Comparison of ENCODE assay signal across 30 cellular contexts in the genomic region with DNA sequence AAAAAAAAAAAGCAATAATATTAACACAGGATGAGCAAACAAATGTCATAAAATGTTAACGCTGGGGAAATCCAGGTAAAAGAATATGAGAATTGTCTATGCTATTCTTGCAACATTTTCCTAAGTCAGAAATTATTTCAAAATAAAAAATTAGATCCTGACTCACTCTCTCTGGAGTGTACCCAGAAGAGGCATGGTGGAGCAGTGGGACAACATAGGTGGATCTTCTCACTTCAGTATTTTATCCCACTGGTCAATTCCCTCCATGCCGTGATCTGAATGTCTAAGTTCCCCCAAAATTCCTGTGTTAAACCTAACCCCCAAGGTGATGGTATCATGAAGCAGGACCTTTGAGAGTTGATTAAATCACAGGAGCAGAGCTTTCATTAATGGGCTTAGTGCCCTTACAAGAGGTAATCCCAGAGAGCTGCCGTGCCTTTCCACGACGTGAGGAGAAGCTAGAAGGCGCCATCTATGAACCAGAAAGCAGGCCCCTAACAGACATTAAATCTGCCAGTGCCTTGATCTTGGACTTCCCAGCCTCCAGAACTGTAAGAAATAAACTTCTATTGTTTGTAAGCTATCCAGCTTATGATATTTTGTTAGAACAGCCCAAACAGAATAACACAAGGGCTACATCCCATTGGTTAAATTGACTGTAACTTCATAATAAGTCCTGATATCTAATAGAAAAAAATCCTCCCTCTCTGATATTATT.
"Had no signal": no experiment of that assay in that cellular context is flagged by ENCODE, and none has a peak within 500 bp of the region (broad histone marks: within the 10 kb centered on the region; RNA-seq: fewer than 3 reads in every experiment).

No MANE protein-coding gene starts in this region.

- H3K36me3 ChIP-seq: ascending aorta, cardiac muscle cell, colonic mucosa, gastrocnemius medialis, neural progenitor cell, right atrium auricular region, transverse colon had no signal

- H3K9ac ChIP-seq: neural progenitor cell had no signal

- FAIRE-seq: endometrium, keratinocyte, urothelium cell line had no signal

- ATAC-seq: activated CD4-positive, alpha-beta T cell treated with anti-CD3 and anti-CD28 coated beads for 36 hours; activated T-cell treated with anti-CD3 and anti-CD28 coated beads, Interleukin-2, amount 50 U/mL, for 72 hours; gastrocnemius medialis; natural killer cell; stimulated activated naive CD8-positive, alpha-beta T cell treated with anti-CD3 and anti-CD28 coated beads, Interleukin-15, Interleukin-2, amounts not matched to agents 100 U/mL and 50 U/mL, for 24 hours; WTC11 had no signal

- H3K9me3 ChIP-seq: ascending aorta, colonic mucosa, gastrocnemius medialis, right atrium auricular region, testis, transverse colon had no signal

- H3K9me3 Mint-ChIP-seq: activated naive CD8-positive, alpha-beta T cell treated with anti-CD3 and anti-CD28 coated beads, Interleukin-2, amount 10 ng/mL, durations not matched to agents 7 days and 5 days; activated T-cell treated with anti-CD3 and anti-CD28 coated beads, Interleukin-2, amount 50 U/mL, for 72 hours; natural killer cell; WTC11 had no signal

- H3K4me3 ChIP-seq: ascending aorta, cardiac muscle cell, colonic mucosa, gastrocnemius medialis, hepatocyte, neural progenitor cell, right atrium auricular region, testis, transverse colon had no signal

- H2AFZ ChIP-seq: hepatocyte, neural progenitor cell had no signal

- H3K27ac Mint-ChIP-seq: activated CD4-positive, alpha-beta T cell treated with anti-CD3 and anti-CD28 coated beads for 36 hours; activated naive CD8-positive, alpha-beta T cell treated with anti-CD3 and anti-CD28 coated beads, Interleukin-2, amount 10 ng/mL, durations not matched to agents 7 days and 5 days; activated T-cell treated with anti-CD3 and anti-CD28 coated beads, Interleukin-2, amount 50 U/mL, for 72 hours; brain; natural killer cell; neural progenitor cell had no signal

- H3K27ac ChIP-seq: ascending aorta, cardiac muscle cell, colonic mucosa, gastrocnemius medialis, hepatocyte, neural progenitor cell, right atrium auricular region, testis, transverse colon had no signal

- H3K4me1 ChIP-seq: colonic mucosa, gastrocnemius medialis, right atrium auricular region, testis had no signal

- H3K36me3 Mint-ChIP-seq: natural killer cell had no signal

- DNase-seq: activated CD4-positive, alpha-beta T cell treated with anti-CD3 and anti-CD28 coated beads for 36 hours; activated CD4-positive, alpha-beta T cell treated with anti-CD3 and anti-CD28 coated beads, Interleukin-2, amount 50 U/mL, for 4 hours; activated naive CD4-positive, alpha-beta T cell; activated naive CD8-positive, alpha-beta T cell treated with anti-CD3 and anti-CD28 coated beads, Interleukin-2, amount 10 ng/mL, durations not matched to agents 7 days and 5 days; activated T-cell treated with anti-CD3 and anti-CD28 coated beads for 4 hours; activated T-cell treated with anti-CD3 and anti-CD28 coated beads, Interleukin-2, amount 50 U/mL, for 72 hours; cerebellar nuclear complex; colonic mucosa; effector CD8-positive, alpha-beta T cell; gastrocnemius medialis; glutamatergic neuron; left cardiac atrium; midbrain; natural killer cell; occipital lobe; stimulated activated CD4-positive, alpha-beta T cell treated with anti-CD3 and anti-CD28 coated beads, Interleukin-15, amount 100 ng/mL, for 24 hours; stimulated activated naive CD8-positive, alpha-beta T cell treated with anti-CD3 and anti-CD28 coated beads, Interleukin-15, Interleukin-2, amounts not matched to agents 100 U/mL and 50 U/mL, for 24 hours; T-helper 2 cell; testis; transverse colon had no signal

- H3K27me3 ChIP-seq: ascending aorta, cardiac muscle cell, colonic mucosa, gastrocnemius medialis, hepatocyte, neural progenitor cell, right atrium auricular region, testis, transverse colon had no signal

- H3K4me3 Mint-ChIP-seq: activated CD4-positive, alpha-beta T cell treated with anti-CD3 and anti-CD28 coated beads for 36 hours; activated naive CD8-positive, alpha-beta T cell treated with anti-CD3 and anti-CD28 coated beads, Interleukin-2, amount 10 ng/mL, durations not matched to agents 7 days and 5 days; activated T-cell treated with anti-CD3 and anti-CD28 coated beads, Interleukin-2, amount 50 U/mL, for 72 hours; brain; natural killer cell; neural progenitor cell; WTC11 had no signal

- H3K4me2 ChIP-seq: hepatocyte, neural progenitor cell had no signal

- H3K27me3 Mint-ChIP-seq: brain had no signal
